17 cellular contexts compared by ENCODE assay signal in genomic region chr20:57662313-57663240, GRCh38. TPM values are rescaled to one million over a fixed set of nuclear protein-coding genes. Genes with fewer than 3 reads are reported as not detected.
DNase-seq lines count a peak whose midpoint lies in the region; ATAC-seq and TF ChIP-seq lines count a peak whose summit lies in the region.
"Had no signal": no experiment of that assay in that cellular context is flagged by ENCODE, and none has a peak within 500 bp of the region (broad histone marks: within the 10 kb centered on the region; RNA-seq: fewer than 3 reads in every experiment).

No MANE protein-coding gene starts in this region.

- H3K27me3 Mint-ChIP-seq in CD14-positive monocyte (ENCODE audit: low read depth in 3 of 3) (peaks cover 0 to 6% (median 1%) of the 10 kb centered on the region in 3 donors), osteocyte (ENCODE audit: unreplicated experiment) (no peaks in the 10 kb centered on the region)
- H3K27me3 Mint-ChIP-seq: IgD-negative memory B cell; stimulated activated naive CD8-positive, alpha-beta T cell treated with anti-CD3 and anti-CD28 coated beads, Interleukin-15, Interleukin-2, amounts not matched to agents 100 ng/mL and 50 ng/mL, for 24 hours had no signal

- peaks cover 0 to 30% (median 3%) of the 10 kb centered on the region in 12 donors for H3K4me1 ChIP-seq in heart left ventricle

- peaks cover 5% of the 10 kb centered on the region for H3K36me3 ChIP-seq in H7 (replicated peaks; ENCODE audit: control insufficient read depth, insufficient read depth, low read length)
- H3K36me3 ChIP-seq in heart left ventricle: peaks cover 0 to 20% (median 11%) of the 10 kb centered on the region in 9 donors

- H3K9me3 ChIP-seq in heart left ventricle: no peaks in the 10 kb centered on the region

- no peak overlapping the region for H3K4me3 ChIP-seq in H7 (ENCODE audit: insufficient read depth, low read depth, low read length)
- H3K4me3 ChIP-seq in heart left ventricle: no peak overlapping the region

- H3K9me3 Mint-ChIP-seq in CD14-positive monocyte (peaks cover 0 to 3% (median 0%) of the 10 kb centered on the region in 7 donors), osteocyte (ENCODE audit: unreplicated experiment) (no peaks in the 10 kb centered on the region)
- H3K9me3 Mint-ChIP-seq: IgD-negative memory B cell had no signal

- no peak overlapping the region for H3K4me3 Mint-ChIP-seq in CD14-positive monocyte
- no peak overlapping the region for H3K4me3 Mint-ChIP-seq in osteocyte (ENCODE audit: unreplicated experiment)
- H3K4me3 Mint-ChIP-seq: stimulated activated naive CD8-positive, alpha-beta T cell treated with anti-CD3 and anti-CD28 coated beads, Interleukin-15, Interleukin-2, amounts not matched to agents 100 ng/mL and 50 ng/mL, for 24 hours had no signal

- no peak overlapping the region for H3K27ac Mint-ChIP-seq in CD14-positive monocyte
- H3K27ac Mint-ChIP-seq in osteocyte (ENCODE audit: unreplicated experiment): no peak overlapping the region
- H3K27ac Mint-ChIP-seq: stimulated activated naive CD8-positive, alpha-beta T cell treated with anti-CD3 and anti-CD28 coated beads, Interleukin-15, Interleukin-2, amounts not matched to agents 100 ng/mL and 50 ng/mL, for 24 hours had no signal

- WGBS in heart left ventricle, 4 donors: 79 to 83% (median 82%) methylated on average over 20 to 28 of the region's 28 CpGs

- TF ChIP-seq CTCF in CD14-positive monocyte (IDR thresholded peaks at IDR 0.05) (no peak), heart left ventricle (IDR thresholded peaks at IDR 0.05) (no peak), osteocyte (IDR thresholded peaks at IDR 0.05) (no peak)

- peak overlapping the region in 1 of 12 donors; percentile 2 for H3K27ac ChIP-seq in heart left ventricle

- intact Hi-C loops in CD14-positive monocyte (cut with micrococcal nuclease): no loop called here
- intact Hi-C loops in heart left ventricle (cut with DNase I): no loop called here
- intact Hi-C loops in sciatic nerve (cut with DNase I): no loop called here

- no peak for TF ChIP-seq POLR2A in heart left ventricle (IDR thresholded peaks at IDR 0.05)

- no peaks in the 10 kb centered on the region for H3K27me3 ChIP-seq in H7 (ENCODE audit: control insufficient read depth, insufficient read depth, low read length)
- no peaks in the 10 kb centered on the region for H3K27me3 ChIP-seq in heart left ventricle

- H3K36me3 Mint-ChIP-seq in CD14-positive monocyte (no peaks in the 10 kb centered on the region), osteocyte (ENCODE audit: unreplicated experiment) (peaks cover 12% of the 10 kb centered on the region)

- H3K4me1 Mint-ChIP-seq in CD14-positive monocyte (no peaks in the 10 kb centered on the region), osteocyte (ENCODE audit: unreplicated experiment) (no peaks in the 10 kb centered on the region)

- DNase-seq in CD14-positive monocyte (ENCODE audit: low spot score): peak; percentile 30
- peak; percentile 78 for DNase-seq in H7
- peak; percentile 7 to 43 (median 15) for DNase-seq in heart left ventricle
- peak; percentile 56 for DNase-seq in sciatic nerve (ENCODE audit: low spot score)
- no peak for DNase-seq in central memory CD4-positive, alpha-beta T cell
- no peak for DNase-seq in osteocyte (ENCODE audit: extremely low spot score, unreplicated experiment)
- DNase-seq: anterior cingulate cortex; COR-L47; effector CD4-positive, alpha-beta T cell; NCI-H1417 treated with DMSO at 0.1 percent for 48 hours; NCI-H526 treated with DMSO at 0.1 percent for 48 hours; RPMI8226; T1000 had no signal

- no peak for ATAC-seq in heart left ventricle
- peak; percentile 35 for ATAC-seq in sciatic nerve
- no peak for ATAC-seq in GM18870 (IDR thresholded peaks at IDR 0.05; ENCODE audit: unreplicated experiment)

RNA-seq across cellular contexts. Expression of gene ZBP1, which starts 42.4 kb away (rescaled TPM):
- polyA plus RNA-seq in CD14-positive monocyte (1 to 10 TPM; 2.8 to 3.0 TPM), heart left ventricle (under 1 TPM in 1 of 2 donors, not detected in 1; 0.15 TPM)
- total RNA-seq in H7 (2014; rRNA removed; shearing (Covaris generic)): not detected in 2 replicates
- total RNA-seq in heart left ventricle (1 to 10 TPM in 2 of 9 donors, under 1 TPM in 2, not detected in 5; 0.21 to 1.7 (median 0.90) TPM), sciatic nerve (0.49 TPM), osteocyte (not detected in 2 replicates)
- total RNA-seq: fibroblast of villous mesenchyme had no signal

RNA-seq across cellular contexts. Expression of gene PMEPA1, which starts 47.2 kb away (rescaled TPM):
- polyA plus RNA-seq in CD14-positive monocyte: under 1 TPM; 0.59 to 0.73 TPM
- total RNA-seq in H7 (2014; rRNA removed; shearing (Covaris generic)): 17.8 and 25.1 TPM in 2 replicates
- total RNA-seq in heart left ventricle: 10 to 100 TPM; 25.1 to 91.4 (median 30.0) TPM
- 100 to 1,000 TPM in 1 of 2 donors, 10 to 100 TPM in 1; 12.6 to 115 TPM for polyA plus RNA-seq in heart left ventricle
- total RNA-seq in sciatic nerve: 26.3 TPM
- total RNA-seq in osteocyte: 24.1 and 28.2 TPM in 2 replicates

Comparison
In these comparisons a context has a peak if more than half of its experiments do, and no peak if none do; other contexts are left out.
1. DNase-seq: peak in CD14-positive monocyte (single experiment), H7 (single experiment), heart left ventricle (5 of 5) and sciatic nerve (single experiment); none in central memory CD4-positive, alpha-beta T cell (single experiment) and osteocyte (single experiment).